ENCODE assay signal across 8 cellular contexts in the genomic region with DNA sequence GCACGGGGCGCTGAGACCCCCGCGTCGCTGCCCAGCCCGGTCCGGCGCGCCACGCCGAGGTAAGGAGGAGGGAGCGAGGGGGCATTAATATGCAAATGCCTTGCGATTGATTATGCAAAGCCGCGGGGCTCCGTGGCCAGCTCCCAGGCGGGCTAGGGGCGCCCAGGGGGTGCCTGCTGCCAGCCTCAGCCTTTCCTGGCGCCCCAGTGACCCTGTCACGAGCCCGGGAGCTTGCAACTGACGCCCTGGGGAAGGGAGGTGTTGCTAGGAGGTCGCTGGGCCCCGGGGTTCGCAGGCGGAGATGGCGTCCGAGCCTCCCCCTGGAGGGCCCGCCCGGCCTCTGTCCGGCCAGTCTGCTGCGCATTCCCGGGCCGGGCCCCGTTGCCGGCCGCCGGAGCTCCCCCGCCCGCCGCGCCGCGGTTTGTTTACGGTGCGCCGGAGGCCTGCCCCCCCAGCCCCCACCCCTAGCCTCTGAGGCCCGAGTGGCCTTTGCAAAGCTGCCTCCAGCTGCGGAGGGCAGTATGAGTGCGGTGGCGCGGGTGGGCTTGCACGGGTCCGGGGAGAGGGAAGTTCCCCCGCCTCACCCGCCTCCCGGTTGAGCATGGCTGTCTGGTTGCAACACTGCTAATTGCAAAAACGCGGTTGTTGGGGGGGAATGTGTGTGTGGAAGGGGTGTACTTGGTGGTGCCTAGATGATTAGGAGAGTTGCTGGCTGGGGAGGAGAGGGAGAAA. TPM values are rescaled to one million over a fixed set of nuclear protein-coding genes. Genes with fewer than 3 reads are reported as not detected.
DNase-seq lines count a peak whose midpoint lies in the region; ATAC-seq, FAIRE-seq and TF ChIP-seq lines count a peak whose summit lies in the region.

No MANE protein-coding gene starts in this region.

- H3K4me1 ChIP-seq in OCI-LY1 (ENCODE audit: insufficient read depth, low read length, severe bottlenecking) (peaks cover 32% of the 10 kb centered on the region), small intestine (ENCODE audit: control insufficient read depth in 2 of 2, insufficient read depth in 1 of 2, low read depth in 1 of 2, low read length in 1 of 2) (peaks cover 4% of the 10 kb centered on the region in 2 donors)

- H3K27ac ChIP-seq in OCI-LY1 (ENCODE audit: low read depth, low read length, poor library complexity, severe bottlenecking) (no peak overlapping the region), small intestine (ENCODE audit: low read depth in 1 of 2, low read length in 1 of 2) (peak overlapping the region; percentile 91 to 92)

- peak overlapping the region; percentile 82 for H3K4me2 ChIP-seq in OCI-LY1 (ENCODE audit: low read length)

- TF ChIP-seq CTCF in GM12864 (IDR thresholded peaks at IDR 0.05; ENCODE audit: low read depth, low read length, missing control alignments): no peak
- TF ChIP-seq CTCF in OCI-LY1 (IDR thresholded peaks at IDR 0.05; ENCODE audit: low read length): no peak
- no peak for TF ChIP-seq CTCF in astrocyte of the spinal cord (IDR thresholded peaks at IDR 0.05; ENCODE audit: low read depth, low read length)
- no peak for TF ChIP-seq CTCF in GM10266 (IDR thresholded peaks at IDR 0.05; ENCODE audit: control insufficient read depth, insufficient read depth, low read depth, missing control alignments)

- no peak for FAIRE-seq in small intestine (lab: Jason Lieb, UNC)

- H3K79me2 ChIP-seq in OCI-LY1 (ENCODE audit: insufficient read depth, low read length): no peaks in the 10 kb centered on the region

- in situ Hi-C loops in astrocyte of the spinal cord (cut with HindIII; ENCODE audit: low sequenced_read_pairs): loop anchor here (25.0 kb wide), 1 partner anchor 124 kb away; a partner anchor contains a TSS

- H3K9me2 ChIP-seq in OCI-LY1 (ENCODE audit: low read depth, low read length): no peaks in the 10 kb centered on the region

- H3F3A ChIP-seq in OCI-LY1 (ENCODE audit: insufficient read depth, low read length): no peaks in the 10 kb centered on the region

- no peaks in the 10 kb centered on the region for H4K20me1 ChIP-seq in OCI-LY1 (ENCODE audit: insufficient read depth, low read length)

- H3K36me3 ChIP-seq in OCI-LY1 (ENCODE audit: insufficient read depth, low read length): no peaks in the 10 kb centered on the region
- no peaks in the 10 kb centered on the region for H3K36me3 ChIP-seq in small intestine (ENCODE audit: control insufficient read depth in 2 of 2, insufficient read depth in 2 of 2, low read length in 2 of 2)

- WGBS in small intestine, 3 donors: 0 to 1% (median 0%) methylated on average over 38 to 59 of the region's 59 CpGs

- H3K9ac ChIP-seq in OCI-LY1 (ENCODE audit: low read length): peak overlapping the region; percentile 85

- H3K4me3 ChIP-seq in GM12864 (ENCODE audit: low read depth, low read length): peak overlapping the region; percentile 74
- peak overlapping the region; percentile 86 for H3K4me3 ChIP-seq in OCI-LY1 (ENCODE audit: low read depth, low read length, poor library complexity, severe bottlenecking)
- peak overlapping the region; percentile 88 for H3K4me3 ChIP-seq in astrocyte of the spinal cord (ENCODE audit: low read depth, low read length)
- peak overlapping the region; percentile 90 to 93 for H3K4me3 ChIP-seq in small intestine (ENCODE audit: low read depth in 1 of 2, low read length in 2 of 2)

- 0 out of 2 replicates have a peak overlapping the region, but pooled peaks have one; percentile 26 for H2AFZ ChIP-seq in OCI-LY1 (ENCODE audit: low read length)

- no peaks in the 10 kb centered on the region for H3K9me3 ChIP-seq in OCI-LY1 (ENCODE audit: low read length)
- H3K9me3 ChIP-seq in small intestine (ENCODE audit: control insufficient read depth, low read depth): no peaks in the 10 kb centered on the region

- DNase-seq in GM12864 (ENCODE audit: low read depth) (no peak), astrocyte of the spinal cord (ENCODE audit: low read depth, low spot score) (no peak), iPS-NIHi7 (ENCODE audit: extremely low spot score) (peak; percentile 62), small intestine (no peak), GM10266 (ENCODE audit: extremely low spot score) (no peak)
- DNase-seq in activated effector memory CD4-positive, alpha-beta T cell treated with Interleukin-2 at 50 U/mL for 16 hours: no peak

- ATAC-seq in HG02610 (IDR thresholded peaks at IDR 0.05; ENCODE audit: unreplicated experiment): peak; percentile 53

- peaks cover 9% of the 10 kb centered on the region for H3K27me3 ChIP-seq in OCI-LY1 (ENCODE audit: insufficient read depth, low read length)
- H3K27me3 ChIP-seq in small intestine (ENCODE audit: control insufficient read depth in 2 of 2, insufficient read depth in 2 of 2, low read length in 2 of 2): no peaks in the 10 kb centered on the region

RNA-seq across cellular contexts. Expression of a gene that starts 0.4 kb away (rescaled TPM):
- polyA plus RNA-seq in small intestine: 10 to 100 TPM; 22.4 to 50.7 (median 36.0) TPM

RNA-seq across cellular contexts. Expression of a gene that starts 9.0 kb away (rescaled TPM):
- 10 to 100 TPM; 43.0 to 64.6 (median 49.6) TPM for polyA plus RNA-seq in small intestine

RNA-seq across cellular contexts. Expression of a gene that starts 37.2 kb away (rescaled TPM):
- polyA plus RNA-seq in small intestine: 10 to 100 TPM in 2 of 3 donors, 1 to 10 TPM in 1; 8.5 to 25.1 (median 15.7) TPM

RNA-seq across cellular contexts. Expression of a gene that starts 48.0 kb away (rescaled TPM):
- polyA plus RNA-seq in small intestine: 1 to 10 TPM in 2 of 3 donors, not detected in 1; 2.0 to 2.8 TPM

RNA-seq across cellular contexts. Expression of a gene that starts 58.6 kb away (rescaled TPM):
- 10 to 100 TPM; 53.1 to 81.6 (median 57.0) TPM for polyA plus RNA-seq in small intestine
